22 cellular contexts compared by ENCODE assay signal in genomic region chr9:120289091-120289490, GRCh38.
"Had no signal": no experiment of that assay in that cellular context is flagged by ENCODE, and none has a peak within 500 bp of the region (broad histone marks: within the 10 kb centered on the region; RNA-seq: fewer than 3 reads in every experiment).

No MANE protein-coding gene starts in this region.

- DNase-seq: effector CD8-positive, alpha-beta T cell; endodermal cell; foreskin keratinocyte; heart left ventricle; left cardiac atrium; left lung; mesenchymal stem cell; mucosa of descending colon; naive B cell; right cardiac atrium; sigmoid colon; stimulated activated CD4-positive, alpha-beta T cell treated with anti-CD3 and anti-CD28 coated beads, Interleukin-2, amount 100 ng/mL, for 24 hours; stimulated activated CD4-positive, alpha-beta T cell treated with anti-CD3 and anti-CD28 coated beads, Interleukin-4, amount 100 ng/mL, for 24 hours; stimulated activated naive CD4-positive, alpha-beta T cell treated with Interleukin-2 at 50 U/mL for 16 hours; stomach; thyroid gland; upper lobe of left lung had no signal

- H3K4me1 ChIP-seq: foreskin keratinocyte, gastroesophageal sphincter, heart left ventricle, left lung, parathyroid adenoma, prostate gland, sigmoid colon, stomach, thyroid gland, upper lobe of left lung had no signal

- H3K9me3 ChIP-seq: gastroesophageal sphincter, heart left ventricle, left lung, mucosa of descending colon, prostate gland, sigmoid colon, stomach, thyroid gland, upper lobe of left lung had no signal

- H3K36me3 ChIP-seq: gastroesophageal sphincter, heart left ventricle, left lung, prostate gland, sigmoid colon, stomach, thyroid gland, upper lobe of left lung had no signal

- H3K4me3 ChIP-seq: gastroesophageal sphincter, heart left ventricle, hepatocyte, left lung, mucosa of descending colon, prostate gland, sigmoid colon, stomach, thyroid gland, upper lobe of left lung had no signal

- H3K27ac ChIP-seq: epithelial cell of prostate, foreskin keratinocyte, gastroesophageal sphincter, heart left ventricle, hepatocyte, left lung, parathyroid adenoma, prostate gland, sigmoid colon, stomach, thyroid gland, upper lobe of left lung had no signal

- H3K27me3 ChIP-seq: foreskin keratinocyte, gastroesophageal sphincter, heart left ventricle, hepatocyte, left lung, sigmoid colon, stomach, thyroid gland, upper lobe of left lung had no signal

- H3K9ac ChIP-seq: parathyroid adenoma had no signal
